Comparison of ENCODE assay signal across 24 cellular contexts in genomic region chr7:156101355-156101754, GRCh38.
"Had no signal": no experiment of that assay in that cellular context is flagged by ENCODE, and none has a peak within 500 bp of the region (broad histone marks: within the 10 kb centered on the region; RNA-seq: fewer than 3 reads in every experiment).

No MANE protein-coding gene starts in this region.

- H3K27ac Mint-ChIP-seq: dendritic cell treated with granulocyte-macrophage colony-stimulating factor and Interleukin-4, amounts not matched to agents 40 ng/mL and 50 ng/mL, for 4 days; endodermal cell; natural killer cell; stimulated activated memory B cell treated with anti-CD40 and anti-IgM and Interleukin-4, amounts not matched to agents 10 μg/mL and 1 μg/mL and 100 μg/mL, for 72 hours had no signal

- H3K4me3 ChIP-seq: colonic mucosa, gastrocnemius medialis, lower lobe of right lung, prostate gland, right atrium auricular region, skin epidermis, spleen, testis, tibial artery, vagina had no signal

- FAIRE-seq: keratinocyte had no signal

- H3K9me3 ChIP-seq: colonic mucosa, gastrocnemius medialis, lower lobe of right lung, prostate gland, right atrium auricular region, spleen, testis, tibial artery, vagina had no signal

- H3K4me1 ChIP-seq: colonic mucosa, gastrocnemius medialis, lower lobe of right lung, prostate gland, right atrium auricular region, spleen, testis, tibial artery, vagina had no signal

- H3K27ac ChIP-seq: colonic mucosa, epithelial cell of prostate, gastrocnemius medialis, lower lobe of right lung, prostate gland, right atrium auricular region, skin epidermis, spleen, testis, tibial artery, vagina had no signal

- DNase-seq: colonic mucosa; effector CD8-positive, alpha-beta T cell; endodermal cell; foreskin fibroblast; gastrocnemius medialis; left ventricle myocardium superior; lower lobe of right lung; natural killer cell; spleen; stimulated activated CD4-positive, alpha-beta T cell treated with anti-CD3 and anti-CD28 coated beads, Interleukin-4, amount 100 ng/mL, for 4 hours; stimulated activated naive CD8-positive, alpha-beta T cell treated with anti-CD3 and anti-CD28 coated beads, Interleukin-15, Interleukin-2, amounts not matched to agents 100 U/mL and 50 U/mL, for 24 hours; substantia nigra; testis had no signal

- H3K27me3 ChIP-seq: colonic mucosa, gastrocnemius medialis, right atrium auricular region, testis, tibial artery, vagina had no signal

- H3K4me3 Mint-ChIP-seq: dendritic cell treated with granulocyte-macrophage colony-stimulating factor and Interleukin-4, amounts not matched to agents 40 ng/mL and 50 ng/mL, for 4 days; endodermal cell; natural killer cell; neural crest cell; stimulated activated memory B cell treated with anti-CD40 and anti-IgM and Interleukin-4, amounts not matched to agents 10 μg/mL and 1 μg/mL and 100 μg/mL, for 72 hours had no signal

- H3K27me3 Mint-ChIP-seq: dendritic cell treated with granulocyte-macrophage colony-stimulating factor and Interleukin-4, amounts not matched to agents 40 ng/mL and 50 ng/mL, for 4 days had no signal

- H3K9me3 Mint-ChIP-seq: dendritic cell treated with granulocyte-macrophage colony-stimulating factor and Interleukin-4, amounts not matched to agents 40 ng/mL and 50 ng/mL, for 4 days; endodermal cell; natural killer cell; neural crest cell; stimulated activated memory B cell treated with anti-CD40 and anti-IgM and Interleukin-4, amounts not matched to agents 10 μg/mL and 1 μg/mL and 100 μg/mL, for 72 hours had no signal

- H3K36me3 ChIP-seq: colonic mucosa, gastrocnemius medialis, lower lobe of right lung, prostate gland, right atrium auricular region, spleen, tibial artery, vagina had no signal

- H3K36me3 Mint-ChIP-seq: natural killer cell; stimulated activated memory B cell treated with anti-CD40 and anti-IgM and Interleukin-4, amounts not matched to agents 10 μg/mL and 1 μg/mL and 100 μg/mL, for 72 hours had no signal

- ATAC-seq: esophagus mucosa; gastrocnemius medialis; left ventricle myocardium superior; lower lobe of right lung; natural killer cell; stimulated activated memory B cell treated with anti-CD40 and anti-IgM and Interleukin-4, amounts not matched to agents 10 μg/mL and 1 μg/mL and 100 μg/mL, for 72 hours; stimulated activated naive CD8-positive, alpha-beta T cell treated with anti-CD3 and anti-CD28 coated beads, Interleukin-15, Interleukin-2, amounts not matched to agents 100 U/mL and 50 U/mL, for 24 hours had no signal

- H3K4me1 Mint-ChIP-seq: endodermal cell; natural killer cell; neural crest cell; stimulated activated memory B cell treated with anti-CD40 and anti-IgM and Interleukin-4, amounts not matched to agents 10 μg/mL and 1 μg/mL and 100 μg/mL, for 72 hours had no signal
